Comparison of ENCODE assay signal across 8 cellular contexts in genomic region chr12:7460375-7461259, GRCh38. TPM values are rescaled to one million over a fixed set of nuclear protein-coding genes. Genes with fewer than 3 reads are reported as not detected.
DNase-seq lines count a peak whose midpoint lies in the region; ATAC-seq, FAIRE-seq and TF ChIP-seq lines count a peak whose summit lies in the region.

No MANE protein-coding gene starts in this region.

- H3K27ac ChIP-seq in 22Rv1 = no peak overlapping the region
- no peak overlapping the region for H3K27ac ChIP-seq in body of pancreas

- no peaks in the 10 kb centered on the region for H3K79me2 ChIP-seq in Loucy (ENCODE audit: insufficient read depth, low read length)

- no peak overlapping the region for H3K4me2 ChIP-seq in Loucy (ENCODE audit: low read depth, low read length, poor library complexity, severe bottlenecking)

- intact Hi-C loops in body of pancreas (cut with DNase I) = no loop called here

- no peaks in the 10 kb centered on the region for H4K20me1 ChIP-seq in Loucy (ENCODE audit: insufficient read depth, low read length, poor library complexity, severe bottlenecking)

- peak; percentile 25 for DNase-seq in GM12891 (ENCODE audit: insufficient read length, low spot score)
- peak in 1 of 3 donors; percentile 45 for DNase-seq in T-helper 17 cell
- DNase-seq in body of pancreas = peak; percentile 38 to 60 (median 51)
- DNase-seq in inferior parietal cortex (ENCODE audit: extremely low spot score) = peak; percentile 57
- peak in 3 of 4 experiments; percentile 16 to 21 (median 21) for DNase-seq in stimulated activated CD4-positive, alpha-beta T cell treated with anti-CD3 and anti-CD28 coated beads, Interleukin-1b, Interleukin-23, amount 100 ng/mL, for 24 hours (ENCODE audit: low read depth in 4 of 4, low spot score in 1 of 4)
- no peak for DNase-seq in GF-D8 (lab: John Stamatoyannopoulos, UW)

- 44 to 52% methylated on average over 6 to 7 of the region's 7 CpGs for WGBS in body of pancreas, 2 donors

- H3K4me3 Mint-ChIP-seq in T-helper 17 cell = no peak overlapping the region

- H3K4me1 Mint-ChIP-seq in T-helper 17 cell = no peaks in the 10 kb centered on the region

- ATAC-seq in T-helper 17 cell (peak; percentile 84), body of pancreas (peak; percentile 45)

- peaks cover 2% of the 10 kb centered on the region for H3K36me3 Mint-ChIP-seq in T-helper 17 cell (ENCODE audit: low read depth)

- peak; percentile 77 for TF ChIP-seq CTCF in 22Rv1 (IDR thresholded peaks at IDR 0.05)
- TF ChIP-seq CTCF in Loucy (conservative IDR thresholded peaks at IDR 0.05; ENCODE audit: low read length) = peak; percentile 93
- peak; percentile 45 to 87 (median 72) for TF ChIP-seq CTCF in body of pancreas (IDR thresholded peaks at IDR 0.05)

- no peaks in the 10 kb centered on the region for H3K4me1 ChIP-seq in Loucy (ENCODE audit: insufficient read depth, low read length, poor library complexity, severe bottlenecking)
- H3K4me1 ChIP-seq in body of pancreas = no peaks in the 10 kb centered on the region

- no peaks in the 10 kb centered on the region for H3F3A ChIP-seq in Loucy (ENCODE audit: low read depth)

- H3K9me3 ChIP-seq in Loucy (ENCODE audit: insufficient read depth, low read depth, low read length) = no peaks in the 10 kb centered on the region
- H3K9me3 ChIP-seq in T-helper 17 cell (ENCODE audit: control insufficient read depth, low read length, poor library complexity, severe bottlenecking) = no peaks in the 10 kb centered on the region
- H3K9me3 ChIP-seq in body of pancreas = no peaks in the 10 kb centered on the region

- H3K9ac ChIP-seq in Loucy (ENCODE audit: low read depth, low read length, poor library complexity, severe bottlenecking) = no peak overlapping the region

- peak overlapping the region; percentile 62 for H3K27ac Mint-ChIP-seq in T-helper 17 cell

- no peaks in the 10 kb centered on the region for H3K27me3 ChIP-seq in Loucy (ENCODE audit: insufficient read depth, low read length, poor library complexity, severe bottlenecking)
- no peaks in the 10 kb centered on the region for H3K27me3 ChIP-seq in body of pancreas

- TF ChIP-seq POLR2A in GM12891 (IDR thresholded peaks at IDR 0.05; ENCODE audit: low read depth, low read length) = no peak
- no peak for TF ChIP-seq POLR2A in body of pancreas (IDR thresholded peaks at IDR 0.05)

- peaks cover 27% of the 10 kb centered on the region for H3K27me3 Mint-ChIP-seq in T-helper 17 cell

- H3K4me3 ChIP-seq in Loucy (ENCODE audit: low read length, poor library complexity, severe bottlenecking) (no peak overlapping the region), body of pancreas (no peak overlapping the region)

- H3K9me2 ChIP-seq in Loucy (replicated peaks; ENCODE audit: low read depth, low read length) = no peaks in the 10 kb centered on the region

- no peak for FAIRE-seq in GM12891 (lab: Jason Lieb, UNC)

- H2AFZ ChIP-seq in Loucy (ENCODE audit: low read length) = no peak overlapping the region

- H3K36me3 ChIP-seq in Loucy (ENCODE audit: insufficient read depth, low read length) (no peaks in the 10 kb centered on the region), body of pancreas (replicated peaks in 1 of 2; ENCODE audit: insufficient read depth in 1 of 2, low read depth in 2 of 2) (no peaks in the 10 kb centered on the region)

TF ChIP-seq in GM12891, 5 proteins besides CTCF, POLR2A, EP300 and RAD21:
- no peak for TF ChIP-seq PAX5 (IDR thresholded peaks at IDR 0.05; ENCODE audit: insufficient read depth, low read length, severe bottlenecking)
- TF ChIP-seq SPI1 (IDR thresholded peaks at IDR 0.05; ENCODE audit: low read depth, low read length) = no peak
- no peak for TF ChIP-seq POLR2AphosphoS5 (IDR thresholded peaks at IDR 0.05; ENCODE audit: low read depth, low read length)
- TF ChIP-seq TAF1 (IDR thresholded peaks at IDR 0.05; ENCODE audit: low read depth, low read length) = no peak
- no peak for TF ChIP-seq POU2F2 (IDR thresholded peaks at IDR 0.05; ENCODE audit: low read depth, low read length)
TF ChIP-seq in GM12891: peak in this region for 0.

RNA-seq across cellular contexts. Expression of gene CD163L1, which starts 16.7 kb away (rescaled TPM):
- polyA plus RNA-seq in GM12891 (2012; ENCODE audit: low read depth, missing spikeins) = not detected
- under 1 TPM in 1 of 2 donors, not detected in 1; 0.08 TPM for total RNA-seq in T-helper 17 cell
- 1 to 10 TPM in 1 of 2 donors, under 1 TPM in 1; under 0.01 to 1.6 TPM for total RNA-seq in body of pancreas

RNA-seq across cellular contexts. Expression of gene CD163, which starts 43.0 kb away (rescaled TPM):
- polyA plus RNA-seq in GM12891 (2012; ENCODE audit: low read depth, missing spikeins) = not detected
- total RNA-seq in T-helper 17 cell (1 to 10 TPM in 1 of 2 donors, under 1 TPM in 1; 0.89 to 2.9 TPM), body of pancreas (10 to 100 TPM; 19.4 to 85.6 TPM)

Comparison
In these comparisons a context has a peak if more than half of its experiments do, and no peak if none do; other contexts are left out.
1. RNA of gene CD163, which starts 43.0 kb away (total RNA-seq): 19.4 to 85.6 TPM in body of pancreas; 0.89 to 2.9 TPM in T-helper 17 cell; every median in the first group is over 4 times any median in the second.
2. Peak in every context shown above with its lines, with median percentiles within 50 percentile points of each other: CTCF ChIP-seq.